In the genomic region with DNA sequence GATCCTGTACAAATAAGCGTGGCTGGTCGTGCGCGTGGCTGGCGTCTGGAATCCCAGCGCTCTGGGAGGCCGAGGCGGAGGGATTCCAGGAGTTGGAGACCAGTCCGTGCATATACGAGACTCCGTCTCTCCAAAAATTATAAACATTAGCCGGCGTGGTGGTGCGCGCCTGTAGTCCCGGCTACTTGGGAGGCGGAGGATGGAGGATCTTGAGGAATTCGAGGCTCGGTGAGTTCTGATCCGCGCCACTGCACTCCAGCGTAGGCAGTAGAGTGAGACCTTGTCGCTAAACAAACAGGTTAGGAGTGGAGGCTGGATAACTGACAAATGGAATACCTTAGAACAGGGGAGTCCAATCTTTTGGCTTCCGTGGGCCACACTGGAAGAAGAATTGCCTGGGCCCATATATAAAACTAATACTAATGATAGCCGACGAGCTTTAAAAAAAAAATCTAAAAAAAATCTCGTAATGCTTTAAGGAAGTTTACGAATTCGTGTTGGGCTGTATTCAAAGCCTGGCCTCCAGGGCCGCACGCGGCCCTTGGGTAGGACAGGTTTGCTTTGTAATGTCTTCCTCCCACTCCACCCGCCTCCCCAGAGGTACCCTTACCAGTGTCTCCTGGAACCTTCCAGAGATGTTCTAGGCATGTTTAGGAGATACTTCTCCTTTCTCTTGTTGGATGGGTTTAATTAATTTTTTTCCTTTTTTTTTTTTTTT, we compare ENCODE assay signal across 1 cellular context.
TF ChIP-seq lines count a peak whose summit lies in the region.

No MANE protein-coding gene starts in this region.

TF ChIP-seq in H1, 55 proteins besides CTCF, POLR2A, EP300 and RAD21 (continued from another document):
- TF ChIP-seq ATF3 (IDR thresholded peaks at IDR 0.05; ENCODE audit: insufficient read depth, low read depth, low read length) (no peak), TEAD4 (IDR thresholded peaks at IDR 0.05; ENCODE audit: low read depth, low read length) (no peak)
